29 cellular contexts compared by ENCODE assay signal in the genomic region with DNA sequence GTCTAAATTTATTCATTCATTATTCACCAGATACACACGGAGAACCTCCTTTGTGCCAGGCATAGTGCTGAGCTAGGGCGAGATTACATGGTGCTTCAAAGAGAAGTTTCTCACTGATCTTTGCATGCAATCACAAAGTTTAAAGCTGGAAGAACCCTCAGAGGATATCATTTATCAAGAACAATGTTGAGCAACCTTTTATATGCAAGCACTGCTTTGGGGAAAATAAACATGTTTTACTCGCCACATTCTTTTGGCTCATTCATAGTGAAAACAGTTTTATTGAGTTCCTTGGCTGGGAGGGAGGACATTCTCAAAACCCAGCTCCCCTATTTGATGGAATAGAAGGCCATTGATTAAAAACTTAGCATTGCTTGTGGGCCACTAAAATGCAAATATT. TPM values are rescaled to one million over a fixed set of nuclear protein-coding genes. Genes with fewer than 3 reads are reported as not detected.
DNase-seq lines count a peak whose midpoint lies in the region; ATAC-seq and TF ChIP-seq lines count a peak whose summit lies in the region.
"Had no signal": no experiment of that assay in that cellular context is flagged by ENCODE, and none has a peak within 500 bp of the region (broad histone marks: within the 10 kb centered on the region; RNA-seq: fewer than 3 reads in every experiment).

No MANE protein-coding gene starts in this region.

- peak overlapping the region; percentile 53 for H3K27ac Mint-ChIP-seq in T-helper 17 cell
- H3K27ac Mint-ChIP-seq in activated CD8-positive, alpha-beta T cell treated with anti-CD3 and anti-CD28 coated beads for 36 hours = no peak overlapping the region
- H3K27ac Mint-ChIP-seq: activated CD4-positive, alpha-beta memory T cell treated with anti-CD3 and anti-CD28 coated beads for 36 hours; stimulated activated naive B cell treated with anti-CD40 and anti-IgM and Interleukin-4, amounts not matched to agents 10 μg/mL and 1 μg/mL and 100 μg/mL, for 72 hours had no signal

- intact Hi-C loops in vagina (cut with DNase I) = no loop called here
- intact Hi-C loops in activated CD8-positive, alpha-beta T cell treated with anti-CD3 and anti-CD28 coated beads for 36 hours (cut with micrococcal nuclease) = no loop called here

- H3K27me3 Mint-ChIP-seq in T-helper 17 cell = peaks cover 47% of the 10 kb centered on the region
- H3K27me3 Mint-ChIP-seq in activated CD8-positive, alpha-beta T cell treated with anti-CD3 and anti-CD28 coated beads for 36 hours = peaks cover 5% of the 10 kb centered on the region

- H3K27me3 ChIP-seq in vagina = no peaks in the 10 kb centered on the region
- H3K27me3 ChIP-seq: BE2C, MG63 had no signal

- H3K9me3 Mint-ChIP-seq in activated CD8-positive, alpha-beta T cell treated with anti-CD3 and anti-CD28 coated beads for 36 hours = no peaks in the 10 kb centered on the region
- H3K9me3 Mint-ChIP-seq: activated CD4-positive, alpha-beta memory T cell treated with anti-CD3 and anti-CD28 coated beads for 36 hours; central memory CD8-positive, alpha-beta T cell; nephron; stimulated activated naive B cell treated with anti-CD40 and anti-IgM and Interleukin-4, amounts not matched to agents 10 μg/mL and 1 μg/mL and 100 μg/mL, for 72 hours had no signal

- TF ChIP-seq CTCF in fibroblast of pulmonary artery (IDR thresholded peaks at IDR 0.05; ENCODE audit: low read length, missing control alignments) (no peak), vagina (IDR thresholded peaks at IDR 0.05) (no peak)
- TF ChIP-seq CTCF in activated CD8-positive, alpha-beta T cell treated with anti-CD3 and anti-CD28 coated beads for 36 hours (IDR thresholded peaks at IDR 0.05) = no peak

- H3K4me1 ChIP-seq in vagina = no peaks in the 10 kb centered on the region
- H3K4me1 ChIP-seq: BE2C, esophagus squamous epithelium, HAP-1, pancreas had no signal

- peaks cover 5% of the 10 kb centered on the region for H3K4me1 Mint-ChIP-seq in T-helper 17 cell
- no peaks in the 10 kb centered on the region for H3K4me1 Mint-ChIP-seq in activated CD8-positive, alpha-beta T cell treated with anti-CD3 and anti-CD28 coated beads for 36 hours (ENCODE audit: low read depth)
- H3K4me1 Mint-ChIP-seq: central memory CD8-positive, alpha-beta T cell; stimulated activated naive B cell treated with anti-CD40 and anti-IgM and Interleukin-4, amounts not matched to agents 10 μg/mL and 1 μg/mL and 100 μg/mL, for 72 hours had no signal

- H3K4me3 ChIP-seq in fibroblast of pulmonary artery (replicated peaks; ENCODE audit: low read depth, low read length) = no peak overlapping the region
- no peak overlapping the region for H3K4me3 ChIP-seq in vagina
- H3K4me3 ChIP-seq: esophagus squamous epithelium, HAP-1, lung, MG63, mucosa of descending colon, pancreas had no signal

- H3K27ac ChIP-seq in vagina = peak overlapping the region; percentile 46
- H3K27ac ChIP-seq: esophagus squamous epithelium, pancreas had no signal

- POLR2A ChIA-PET in activated CD8-positive, alpha-beta T cell treated with anti-CD3 and anti-CD28 coated beads for 36 hours (lab: Charles Lee) = no interaction called here

- peaks cover 3% of the 10 kb centered on the region for H3K36me3 Mint-ChIP-seq in T-helper 17 cell (ENCODE audit: low read depth)
- H3K36me3 Mint-ChIP-seq in activated CD8-positive, alpha-beta T cell treated with anti-CD3 and anti-CD28 coated beads for 36 hours (ENCODE audit: low read depth) = no peaks in the 10 kb centered on the region
- H3K36me3 Mint-ChIP-seq: activated CD4-positive, alpha-beta memory T cell treated with anti-CD3 and anti-CD28 coated beads for 36 hours; stimulated activated naive B cell treated with anti-CD40 and anti-IgM and Interleukin-4, amounts not matched to agents 10 μg/mL and 1 μg/mL and 100 μg/mL, for 72 hours had no signal

- ATAC-seq in T-helper 17 cell = no peak
- no peak for ATAC-seq in activated CD8-positive, alpha-beta T cell treated with anti-CD3 and anti-CD28 coated beads for 36 hours
- ATAC-seq in GM19467 (IDR thresholded peaks at IDR 0.05; ENCODE audit: unreplicated experiment) = no peak
- ATAC-seq: mucosa of descending colon; pancreas; right cardiac atrium; stimulated activated naive B cell treated with anti-CD40 and anti-IgM and Interleukin-4, amounts not matched to agents 10 μg/mL and 1 μg/mL and 100 μg/mL, for 72 hours had no signal

- DNase-seq in EL = peak; percentile 60
- no peak for DNase-seq in T-helper 17 cell
- peak; percentile 15 for DNase-seq in fibroblast of pulmonary artery (ENCODE audit: low read depth)
- no peak for DNase-seq in vagina (ENCODE audit: extremely low spot score in 2 of 2)
- DNase-seq in activated CD8-positive, alpha-beta T cell treated with anti-CD3 and anti-CD28 coated beads for 36 hours = no peak
- no peak for DNase-seq in activated naive CD4-positive, alpha-beta T cell treated with Interleukin-2 at 50 U/mL for 16 hours
- DNase-seq in activated CD4-positive, CD25-positive, alpha-beta regulatory T cell (lab: John Stamatoyannopoulos, UW) = no peak
- DNase-seq: activated CD4-positive, alpha-beta memory T cell treated with anti-CD3 and anti-CD28 coated beads for 36 hours; activated CD4-positive, CD25-positive, alpha-beta regulatory T cell treated with anti-CD3 and anti-CD28 coated beads, Interleukin-2, amount 50 U/mL, for 72 hours; activated CD8-positive, alpha-beta memory T cell treated with anti-CD3 and anti-CD28 coated beads, Interleukin-2, amount 50 U/mL, for 48 hours; activated naive CD4-positive, alpha-beta T cell treated with anti-CD3 and anti-CD28 coated beads, Interleukin-2, amount 50 U/mL, for 16 hours; BE2C; dermis blood vessel endothelial cell; esophagus squamous epithelium; GF-D8; KBM-7; MG63; mucosa of descending colon; NCI-H2029 treated with DMSO at 0.1 percent for 48 hours; NCI-H2227 treated with DMSO at 0.1 percent for 48 hours; NCI-H774; pancreas; right cardiac atrium; stimulated activated naive B cell treated with anti-CD40 and anti-IgM and Interleukin-4, amounts not matched to agents 10 μg/mL and 1 μg/mL and 100 μg/mL, for 72 hours had no signal

- H3K4me3 Mint-ChIP-seq in T-helper 17 cell = no peak overlapping the region
- no peak overlapping the region for H3K4me3 Mint-ChIP-seq in activated CD8-positive, alpha-beta T cell treated with anti-CD3 and anti-CD28 coated beads for 36 hours
- H3K4me3 Mint-ChIP-seq: activated CD4-positive, alpha-beta memory T cell treated with anti-CD3 and anti-CD28 coated beads for 36 hours; central memory CD8-positive, alpha-beta T cell; nephron; stimulated activated naive B cell treated with anti-CD40 and anti-IgM and Interleukin-4, amounts not matched to agents 10 μg/mL and 1 μg/mL and 100 μg/mL, for 72 hours had no signal

- H3K36me3 ChIP-seq in vagina = no peaks in the 10 kb centered on the region
- H3K36me3 ChIP-seq: BE2C, esophagus squamous epithelium, HAP-1, MG63, pancreas had no signal

- H3K9me3 ChIP-seq in T-helper 17 cell (ENCODE audit: control insufficient read depth, low read length, poor library complexity, severe bottlenecking) (no peaks in the 10 kb centered on the region), vagina (no peaks in the 10 kb centered on the region)
- H3K9me3 ChIP-seq: BE2C, esophagus squamous epithelium, HAP-1, MG63, mucosa of descending colon, pancreas had no signal

- no peak for TF ChIP-seq POLR2A in vagina (IDR thresholded peaks at IDR 0.05)

- CTCF ChIA-PET in activated CD8-positive, alpha-beta T cell treated with anti-CD3 and anti-CD28 coated beads for 36 hours (lab: Charles Lee) = interaction anchor here (1.0 kb wide), 1 partner anchor 58 kb away, joined by 3 read pairs; no protein-coding TSS in a partner anchor

RNA-seq across cellular contexts. Expression of a gene that starts 49.8 kb away (rescaled TPM):
- total RNA-seq in T-helper 17 cell = 10 to 100 TPM; 33.8 to 57.3 TPM
- 27.3 TPM for total RNA-seq in vagina
- 1 to 10 TPM; 7.3 to 8.9 TPM for total RNA-seq in activated CD8-positive, alpha-beta T cell treated with anti-CD3 and anti-CD28 coated beads for 36 hours

Comparison
In these comparisons a context has a peak if more than half of its experiments do, and no peak if none do; other contexts are left out.
1. DNase-seq: peak in EL (single experiment) and fibroblast of pulmonary artery (single experiment); none in T-helper 17 cell (0 of 3), vagina (0 of 2), activated CD8-positive, alpha-beta T cell treated with anti-CD3 and anti-CD28 coated beads for 36 hours (single experiment), activated naive CD4-positive, alpha-beta T cell treated with Interleukin-2 at 50 U/mL for 16 hours (single experiment) and activated CD4-positive, CD25-positive, alpha-beta regulatory T cell (0 of 4).